2 cellular contexts compared by ENCODE assay signal in the genomic region with DNA sequence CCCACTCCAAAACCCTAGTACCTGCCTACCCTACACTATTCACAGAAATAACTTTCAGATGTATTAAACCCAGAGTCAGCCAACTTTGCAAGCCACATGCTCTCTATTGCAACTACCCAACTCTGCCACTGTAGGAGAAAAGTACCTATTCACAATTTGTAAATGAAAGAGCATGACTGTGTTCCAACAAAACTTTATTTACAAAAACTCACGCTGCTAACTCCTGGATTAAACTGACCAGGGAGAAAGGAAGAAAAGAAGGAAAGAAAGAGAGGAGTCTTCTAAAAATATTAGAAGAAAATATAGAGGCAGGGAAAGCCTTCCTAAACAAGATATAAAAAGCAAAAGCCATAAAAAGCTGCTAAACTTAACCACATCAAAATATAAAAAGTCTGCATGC.
TF ChIP-seq lines count a peak whose summit lies in the region.

No MANE protein-coding gene starts in this region.

TF ChIP-seq in GM23338, 12 proteins besides CTCF, POLR2A, EP300 and RAD21 (continues in another document):
- TF ChIP-seq, protein P1, sequence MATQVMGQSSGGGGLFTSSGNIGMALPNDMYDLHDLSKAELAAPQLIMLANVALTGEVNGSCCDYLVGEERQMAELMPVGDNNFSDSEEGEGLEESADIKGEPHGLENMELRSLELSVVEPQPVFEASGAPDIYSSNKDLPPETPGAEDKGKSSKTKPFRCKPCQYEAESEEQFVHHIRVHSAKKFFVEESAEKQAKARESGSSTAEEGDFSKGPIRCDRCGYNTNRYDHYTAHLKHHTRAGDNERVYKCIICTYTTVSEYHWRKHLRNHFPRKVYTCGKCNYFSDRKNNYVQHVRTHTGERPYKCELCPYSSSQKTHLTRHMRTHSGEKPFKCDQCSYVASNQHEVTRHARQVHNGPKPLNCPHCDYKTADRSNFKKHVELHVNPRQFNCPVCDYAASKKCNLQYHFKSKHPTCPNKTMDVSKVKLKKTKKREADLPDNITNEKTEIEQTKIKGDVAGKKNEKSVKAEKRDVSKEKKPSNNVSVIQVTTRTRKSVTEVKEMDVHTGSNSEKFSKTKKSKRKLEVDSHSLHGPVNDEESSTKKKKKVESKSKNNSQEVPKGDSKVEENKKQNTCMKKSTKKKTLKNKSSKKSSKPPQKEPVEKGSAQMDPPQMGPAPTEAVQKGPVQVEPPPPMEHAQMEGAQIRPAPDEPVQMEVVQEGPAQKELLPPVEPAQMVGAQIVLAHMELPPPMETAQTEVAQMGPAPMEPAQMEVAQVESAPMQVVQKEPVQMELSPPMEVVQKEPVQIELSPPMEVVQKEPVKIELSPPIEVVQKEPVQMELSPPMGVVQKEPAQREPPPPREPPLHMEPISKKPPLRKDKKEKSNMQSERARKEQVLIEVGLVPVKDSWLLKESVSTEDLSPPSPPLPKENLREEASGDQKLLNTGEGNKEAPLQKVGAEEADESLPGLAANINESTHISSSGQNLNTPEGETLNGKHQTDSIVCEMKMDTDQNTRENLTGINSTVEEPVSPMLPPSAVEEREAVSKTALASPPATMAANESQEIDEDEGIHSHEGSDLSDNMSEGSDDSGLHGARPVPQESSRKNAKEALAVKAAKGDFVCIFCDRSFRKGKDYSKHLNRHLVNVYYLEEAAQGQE (IDR thresholded peaks at IDR 0.05; ENCODE audit: unreplicated experiment) = no peak
- TF ChIP-seq JUNB (IDR thresholded peaks at IDR 0.05; ENCODE audit: unreplicated experiment) (no peak), ZNF114 (CRISPR knock-in tag; IDR thresholded peaks at IDR 0.05) (no peak), CREB1 (CRISPR knock-in tag; IDR thresholded peaks at IDR 0.05; ENCODE audit: low read depth) (no peak), NANOG (IDR thresholded peaks at IDR 0.05; ENCODE audit: borderline replicate concordance) (no peak), POLR2AphosphoS5 (IDR thresholded peaks at IDR 0.05; ENCODE audit: low read depth) (no peak), EZH2phosphoT487 (IDR thresholded peaks at IDR 0.05; ENCODE audit: unreplicated experiment) (no peak), EZH2 (IDR thresholded peaks at IDR 0.05; ENCODE audit: low read depth, unreplicated experiment) (no peak)
- TF ChIP-seq, protein P2, sequence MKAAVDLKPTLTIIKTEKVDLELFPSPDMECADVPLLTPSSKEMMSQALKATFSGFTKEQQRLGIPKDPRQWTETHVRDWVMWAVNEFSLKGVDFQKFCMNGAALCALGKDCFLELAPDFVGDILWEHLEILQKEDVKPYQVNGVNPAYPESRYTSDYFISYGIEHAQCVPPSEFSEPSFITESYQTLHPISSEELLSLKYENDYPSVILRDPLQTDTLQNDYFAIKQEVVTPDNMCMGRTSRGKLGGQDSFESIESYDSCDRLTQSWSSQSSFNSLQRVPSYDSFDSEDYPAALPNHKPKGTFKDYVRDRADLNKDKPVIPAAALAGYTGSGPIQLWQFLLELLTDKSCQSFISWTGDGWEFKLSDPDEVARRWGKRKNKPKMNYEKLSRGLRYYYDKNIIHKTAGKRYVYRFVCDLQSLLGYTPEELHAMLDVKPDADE (IDR thresholded peaks at IDR 0.05) = no peak
- TF ChIP-seq, protein P3, sequence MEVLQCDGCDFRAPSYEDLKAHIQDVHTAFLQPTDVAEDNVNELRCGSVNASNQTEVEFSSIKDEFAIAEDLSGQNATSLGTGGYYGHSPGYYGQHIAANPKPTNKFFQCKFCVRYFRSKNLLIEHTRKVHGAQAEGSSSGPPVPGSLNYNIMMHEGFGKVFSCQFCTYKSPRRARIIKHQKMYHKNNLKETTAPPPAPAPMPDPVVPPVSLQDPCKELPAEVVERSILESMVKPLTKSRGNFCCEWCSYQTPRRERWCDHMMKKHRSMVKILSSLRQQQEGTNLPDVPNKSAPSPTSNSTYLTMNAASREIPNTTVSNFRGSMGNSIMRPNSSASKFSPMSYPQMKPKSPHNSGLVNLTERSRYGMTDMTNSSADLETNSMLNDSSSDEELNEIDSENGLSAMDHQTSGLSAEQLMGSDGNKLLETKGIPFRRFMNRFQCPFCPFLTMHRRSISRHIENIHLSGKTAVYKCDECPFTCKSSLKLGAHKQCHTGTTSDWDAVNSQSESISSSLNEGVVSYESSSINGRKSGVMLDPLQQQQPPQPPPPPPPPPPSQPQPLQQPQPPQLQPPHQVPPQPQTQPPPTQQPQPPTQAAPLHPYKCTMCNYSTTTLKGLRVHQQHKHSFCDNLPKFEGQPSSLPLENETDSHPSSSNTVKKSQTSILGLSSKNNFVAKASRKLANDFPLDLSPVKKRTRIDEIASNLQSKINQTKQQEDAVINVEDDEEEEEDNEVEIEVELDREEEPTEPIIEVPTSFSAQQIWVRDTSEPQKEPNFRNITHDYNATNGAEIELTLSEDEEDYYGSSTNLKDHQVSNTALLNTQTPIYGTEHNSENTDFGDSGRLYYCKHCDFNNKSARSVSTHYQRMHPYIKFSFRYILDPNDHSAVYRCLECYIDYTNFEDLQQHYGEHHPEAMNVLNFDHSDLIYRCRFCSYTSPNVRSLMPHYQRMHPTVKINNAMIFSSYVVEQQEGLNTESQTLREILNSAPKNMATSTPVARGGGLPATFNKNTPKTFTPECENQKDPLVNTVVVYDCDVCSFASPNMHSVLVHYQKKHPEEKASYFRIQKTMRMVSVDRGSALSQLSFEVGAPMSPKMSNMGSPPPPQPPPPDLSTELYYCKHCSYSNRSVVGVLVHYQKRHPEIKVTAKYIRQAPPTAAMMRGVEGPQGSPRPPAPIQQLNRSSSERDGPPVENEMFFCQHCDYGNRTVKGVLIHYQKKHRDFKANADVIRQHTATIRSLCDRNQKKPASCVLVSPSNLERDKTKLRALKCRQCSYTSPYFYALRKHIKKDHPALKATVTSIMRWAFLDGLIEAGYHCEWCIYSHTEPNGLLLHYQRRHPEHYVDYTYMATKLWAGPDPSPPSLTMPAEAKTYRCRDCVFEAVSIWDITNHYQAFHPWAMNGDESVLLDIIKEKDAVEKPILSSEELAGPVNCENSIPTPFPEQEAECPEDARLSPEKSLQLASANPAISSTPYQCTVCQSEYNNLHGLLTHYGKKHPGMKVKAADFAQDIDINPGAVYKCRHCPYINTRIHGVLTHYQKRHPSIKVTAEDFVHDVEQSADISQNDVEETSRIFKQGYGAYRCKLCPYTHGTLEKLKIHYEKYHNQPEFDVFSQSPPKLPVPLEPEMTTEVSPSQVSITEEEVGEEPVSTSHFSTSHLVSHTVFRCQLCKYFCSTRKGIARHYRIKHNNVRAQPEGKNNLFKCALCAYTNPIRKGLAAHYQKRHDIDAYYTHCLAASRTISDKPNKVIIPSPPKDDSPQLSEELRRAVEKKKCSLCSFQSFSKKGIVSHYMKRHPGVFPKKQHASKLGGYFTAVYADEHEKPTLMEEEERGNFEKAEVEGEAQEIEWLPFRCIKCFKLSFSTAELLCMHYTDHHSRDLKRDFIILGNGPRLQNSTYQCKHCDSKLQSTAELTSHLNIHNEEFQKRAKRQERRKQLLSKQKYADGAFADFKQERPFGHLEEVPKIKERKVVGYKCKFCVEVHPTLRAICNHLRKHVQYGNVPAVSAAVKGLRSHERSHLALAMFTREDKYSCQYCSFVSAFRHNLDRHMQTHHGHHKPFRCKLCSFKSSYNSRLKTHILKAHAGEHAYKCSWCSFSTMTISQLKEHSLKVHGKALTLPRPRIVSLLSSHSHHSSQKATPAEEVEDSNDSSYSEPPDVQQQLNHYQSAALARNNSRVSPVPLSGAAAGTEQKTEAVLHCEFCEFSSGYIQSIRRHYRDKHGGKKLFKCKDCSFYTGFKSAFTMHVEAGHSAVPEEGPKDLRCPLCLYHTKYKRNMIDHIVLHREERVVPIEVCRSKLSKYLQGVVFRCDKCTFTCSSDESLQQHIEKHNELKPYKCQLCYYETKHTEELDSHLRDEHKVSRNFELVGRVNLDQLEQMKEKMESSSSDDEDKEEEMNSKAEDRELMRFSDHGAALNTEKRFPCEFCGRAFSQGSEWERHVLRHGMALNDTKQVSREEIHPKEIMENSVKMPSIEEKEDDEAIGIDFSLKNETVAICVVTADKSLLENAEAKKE (CRISPR knock-in tag; IDR thresholded peaks at IDR 0.05) = no peak

TF ChIP-seq in endothelial cell of umbilical vein, 7 proteins besides CTCF, POLR2A, EP300 and RAD21:
- no peak for TF ChIP-seq FOS (IDR thresholded peaks at IDR 0.05; ENCODE audit: borderline replicate concordance, insufficient read depth, low read length)
- TF ChIP-seq JUN (IDR thresholded peaks at IDR 0.05; ENCODE audit: borderline replicate concordance, insufficient read depth, insufficient read length, low read depth) = no peak
- TF ChIP-seq POLR2AphosphoS5 (IDR thresholded peaks at IDR 0.05; ENCODE audit: insufficient read depth, low read depth, low read length) = no peak
- no peak for TF ChIP-seq MYC (IDR thresholded peaks at IDR 0.05; ENCODE audit: low read depth, low read length)
- no peak for TF ChIP-seq EZH2 (IDR thresholded peaks at IDR 0.05; ENCODE audit: borderline replicate concordance, low read depth, low read length, severe bottlenecking)
- no peak for TF ChIP-seq GATA2 (IDR thresholded peaks at IDR 0.05; ENCODE audit: insufficient read depth, insufficient read length, low read depth, low read length)
- TF ChIP-seq, protein P4, sequence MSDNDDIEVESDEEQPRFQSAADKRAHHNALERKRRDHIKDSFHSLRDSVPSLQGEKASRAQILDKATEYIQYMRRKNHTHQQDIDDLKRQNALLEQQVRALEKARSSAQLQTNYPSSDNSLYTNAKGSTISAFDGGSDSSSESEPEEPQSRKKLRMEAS (IDR thresholded peaks at IDR 0.05; ENCODE audit: insufficient read depth, insufficient read length) = no peak
